Comparison of ENCODE assay signal across 8 cellular contexts in the genomic region with DNA sequence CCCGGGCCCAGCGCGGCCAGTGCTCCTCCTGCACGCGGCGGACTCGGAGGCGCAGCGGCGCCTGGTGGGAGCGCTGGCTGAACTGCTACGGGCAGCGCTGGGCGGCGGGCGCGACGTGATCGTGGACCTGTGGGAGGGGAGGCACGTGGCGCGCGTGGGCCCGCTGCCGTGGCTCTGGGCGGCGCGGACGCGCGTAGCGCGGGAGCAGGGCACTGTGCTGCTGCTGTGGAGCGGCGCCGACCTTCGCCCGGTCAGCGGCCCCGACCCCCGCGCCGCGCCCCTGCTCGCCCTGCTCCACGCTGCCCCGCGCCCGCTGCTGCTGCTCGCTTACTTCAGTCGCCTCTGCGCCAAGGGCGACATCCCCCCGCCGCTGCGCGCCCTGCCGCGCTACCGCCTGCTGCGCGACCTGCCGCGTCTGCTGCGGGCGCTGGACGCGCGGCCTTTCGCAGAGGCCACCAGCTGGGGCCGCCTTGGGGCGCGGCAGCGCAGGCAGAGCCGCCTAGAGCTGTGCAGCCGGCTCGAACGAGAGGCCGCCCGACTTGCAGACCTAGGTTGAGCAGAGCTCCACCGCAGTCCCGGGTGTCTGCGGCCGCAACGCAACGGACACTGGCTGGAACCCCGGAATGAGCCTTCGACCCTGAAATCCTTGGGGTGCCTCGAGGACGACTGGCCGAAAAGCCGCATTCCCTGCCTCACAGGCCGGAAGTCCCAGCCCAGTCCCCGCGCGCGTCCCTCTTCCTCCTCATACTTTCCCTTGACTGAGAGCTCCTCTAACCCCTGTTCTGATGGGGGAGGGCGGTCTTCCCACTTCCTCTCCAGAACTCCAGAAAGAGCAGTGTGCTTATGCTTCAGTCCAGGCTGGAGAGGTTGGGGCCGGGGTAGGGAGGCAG. TPM values are rescaled to one million over a fixed set of nuclear protein-coding genes. Genes with fewer than 3 reads are reported as not detected.
DNase-seq lines count a peak whose midpoint lies in the region; ATAC-seq, FAIRE-seq and TF ChIP-seq lines count a peak whose summit lies in the region.

No MANE protein-coding gene starts in this region.

- peak overlapping the region; percentile 72 to 86 (median 79) for H3K4me3 Mint-ChIP-seq in naive thymus-derived CD4-positive, alpha-beta T cell

- peak overlapping the region; percentile 97 for H2AFZ ChIP-seq in MM.1S (ENCODE audit: low read length)

- no peaks in the 10 kb centered on the region for H3K27me3 ChIP-seq in MM.1S (replicated peaks; ENCODE audit: insufficient read depth, low read length)
- no peaks in the 10 kb centered on the region for H3K27me3 ChIP-seq in naive thymus-derived CD4-positive, alpha-beta T cell (ENCODE audit: control insufficient read depth in 2 of 2, insufficient read depth in 2 of 2, low read length in 2 of 2)

- H3K4me2 ChIP-seq in MM.1S (ENCODE audit: low read depth, low read length) = peak overlapping the region; percentile 98

- TF ChIP-seq CTCF in MM.1S (IDR thresholded peaks at IDR 0.05; ENCODE audit: low read length) = no peak

- no peaks in the 10 kb centered on the region for H3K9me3 ChIP-seq in MM.1S (replicated peaks; ENCODE audit: insufficient read depth, low read length)
- H3K9me3 ChIP-seq in naive thymus-derived CD4-positive, alpha-beta T cell (ENCODE audit: control insufficient read depth in 2 of 3, low read length in 3 of 3) = no peaks in the 10 kb centered on the region

- H4K20me1 ChIP-seq in MM.1S (ENCODE audit: insufficient read depth, low read length) = no peaks in the 10 kb centered on the region

- CTCF ChIA-PET in naive thymus-derived CD4-positive, alpha-beta T cell (lab: Charles Lee) = interaction anchor here (0.7 kb wide), 1 partner anchor 16 kb away, joined by 3 read pairs; no protein-coding TSS in a partner anchor

- FAIRE-seq in urothelium cell line (lab: Jason Lieb, UNC) = no peak

- peaks cover 0 to 18% (median 8%) of the 10 kb centered on the region in 7 donors for H3K4me1 Mint-ChIP-seq in naive thymus-derived CD4-positive, alpha-beta T cell

- DNase-seq in activated gamma-delta T cell (lab: John Stamatoyannopoulos, UW) (peak; percentile 18), activated gamma-delta T cell treated with Interleukin-2 at 50 U/mL for 16 hours (no peak), MM.1S (peak; percentile 12), fibroblast of peridontal ligament (ENCODE audit: extremely low read depth) (peak; percentile 42), urothelium cell line (ENCODE audit: low spot score) (peak; percentile 49)
- DNase-seq in activated CD8-positive, alpha-beta memory T cell treated with anti-CD3 and anti-CD28 coated beads, Interleukin-2, amount 50 U/mL, for 48 hours = peak; percentile 73
- DNase-seq in naive thymus-derived CD4-positive, alpha-beta T cell = peak in 6 of 9 donors; percentile 16 to 52 (median 24)

- no peaks in the 10 kb centered on the region for H3K27me3 Mint-ChIP-seq in naive thymus-derived CD4-positive, alpha-beta T cell

- no peak overlapping the region for H3K27ac ChIP-seq in MM.1S (ENCODE audit: low read length)
- H3K27ac ChIP-seq in naive thymus-derived CD4-positive, alpha-beta T cell (ENCODE audit: low read depth, low read length) = peak overlapping the region; percentile 8

- peak; percentile 63 for ATAC-seq in naive thymus-derived CD4-positive, alpha-beta T cell
- no peak for ATAC-seq in HG02852 (IDR thresholded peaks at IDR 0.05; ENCODE audit: unreplicated experiment)

- H3K36me3 ChIP-seq in MM.1S (replicated peaks; ENCODE audit: insufficient read depth, low read length) = no peaks in the 10 kb centered on the region
- no peaks in the 10 kb centered on the region for H3K36me3 ChIP-seq in naive thymus-derived CD4-positive, alpha-beta T cell (ENCODE audit: control insufficient read depth in 2 of 3, insufficient read depth in 3 of 3, low read length in 3 of 3)

- peak overlapping the region; percentile 60 for H3K4me3 ChIP-seq in MM.1S (ENCODE audit: low read length)
- peak overlapping the region; percentile 48 for H3K4me3 ChIP-seq in naive thymus-derived CD4-positive, alpha-beta T cell (ENCODE audit: low read length)

- H3K79me2 ChIP-seq in MM.1S (ENCODE audit: low read length) = no peaks in the 10 kb centered on the region

- H3K9ac ChIP-seq in MM.1S (ENCODE audit: low read length) = peak overlapping the region; percentile 2; the same call in 1 of the 2 replicates

- intact Hi-C loops in naive thymus-derived CD4-positive, alpha-beta T cell (cut with micrococcal nuclease) = loop anchor here (1.0 to 2.0 kb wide), 4 partner anchors 17 to 67 kb away; a partner anchor contains a TSS

- peaks cover 5% of the 10 kb centered on the region; the same call in 1 of the 2 replicates for H3K4me1 ChIP-seq in MM.1S (ENCODE audit: low read length)
- peaks cover 0 to 11% of the 10 kb centered on the region in 2 donors for H3K4me1 ChIP-seq in naive thymus-derived CD4-positive, alpha-beta T cell (ENCODE audit: control insufficient read depth in 2 of 2, insufficient read depth in 2 of 2, low read length in 2 of 2)

- POLR2A ChIA-PET in naive thymus-derived CD4-positive, alpha-beta T cell (lab: Charles Lee) = interaction anchor here (1.0 to 2.1 kb wide), 3 partner anchors 16 to 72 kb away, joined by 3 to 18 read pairs (median 3); a partner anchor contains a TSS

- H3K36me3 Mint-ChIP-seq in naive thymus-derived CD4-positive, alpha-beta T cell = no peaks in the 10 kb centered on the region

- H3K9me3 Mint-ChIP-seq in naive thymus-derived CD4-positive, alpha-beta T cell = no peaks in the 10 kb centered on the region

- H3F3A ChIP-seq in MM.1S (ENCODE audit: insufficient read depth, low read length) = no peaks in the 10 kb centered on the region

- no peaks in the 10 kb centered on the region for H3K9me2 ChIP-seq in MM.1S (replicated peaks; ENCODE audit: insufficient read depth, low read length)

- no peak overlapping the region for H3K27ac Mint-ChIP-seq in naive thymus-derived CD4-positive, alpha-beta T cell

RNA-seq across cellular contexts. Expression of a gene that starts 1.4 kb away (rescaled TPM):
- total RNA-seq in naive thymus-derived CD4-positive, alpha-beta T cell = 1 to 10 TPM in 3 of 5 experiments, under 1 TPM in 2; 0.70 to 3.2 (median 1.4) TPM
- polyA plus RNA-seq in naive thymus-derived CD4-positive, alpha-beta T cell = 10 to 100 TPM in 1 of 2 donors, 1 to 10 TPM in 1; 8.3 to 11.9 TPM

RNA-seq across cellular contexts. Expression of a gene that starts 12.8 kb away (rescaled TPM):
- 1 to 10 TPM in 2 of 5 experiments, under 1 TPM in 3; 0.19 to 2.2 (median 0.38) TPM for total RNA-seq in naive thymus-derived CD4-positive, alpha-beta T cell
- not detected for polyA plus RNA-seq in naive thymus-derived CD4-positive, alpha-beta T cell

RNA-seq across cellular contexts. Expression of a gene that starts 18.1 kb away (rescaled TPM):
- 10 to 100 TPM; 21.0 to 64.9 (median 29.6) TPM for total RNA-seq in naive thymus-derived CD4-positive, alpha-beta T cell
- 10 to 100 TPM; 30.1 to 31.0 TPM for polyA plus RNA-seq in naive thymus-derived CD4-positive, alpha-beta T cell

RNA-seq across cellular contexts. Expression of a gene that starts 25.1 kb away (rescaled TPM):
- total RNA-seq in naive thymus-derived CD4-positive, alpha-beta T cell = 10 to 100 TPM; 16.0 to 34.5 (median 28.1) TPM
- 10 to 100 TPM; 44.8 to 54.5 TPM for polyA plus RNA-seq in naive thymus-derived CD4-positive, alpha-beta T cell

RNA-seq across cellular contexts. Expression of a gene that starts 35.4 kb away (rescaled TPM):
- not detected for total RNA-seq in naive thymus-derived CD4-positive, alpha-beta T cell
- not detected for polyA plus RNA-seq in naive thymus-derived CD4-positive, alpha-beta T cell
